In the genomic region with DNA sequence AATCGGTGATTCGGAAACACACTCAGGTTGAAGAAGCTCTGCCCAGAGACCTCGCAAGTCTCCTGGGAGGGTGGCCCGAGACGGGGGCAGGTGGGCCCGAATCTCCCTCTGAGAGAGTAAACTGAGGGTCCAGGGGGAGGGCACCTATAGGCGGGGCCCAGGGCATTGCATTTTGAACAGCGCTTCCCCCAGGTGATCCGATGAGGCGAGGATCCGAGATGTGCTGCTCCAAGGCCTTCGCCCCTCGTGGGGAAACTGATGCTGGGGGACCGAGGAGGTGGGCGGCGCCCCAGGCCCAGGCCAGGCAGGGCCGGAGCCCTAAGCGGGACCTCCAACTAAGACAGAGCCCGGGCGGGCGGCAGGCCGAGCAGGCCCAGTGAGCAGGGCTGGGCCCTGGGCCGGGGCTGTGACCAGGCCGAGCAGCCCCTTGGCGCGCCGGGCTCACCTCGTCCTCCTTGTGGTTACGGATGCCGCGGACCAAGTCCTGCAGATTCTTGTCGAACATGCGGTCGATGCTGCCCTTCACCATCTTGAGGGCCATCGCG, we compare ENCODE assay signal across 6 cellular contexts. TPM values are rescaled to one million over a fixed set of nuclear protein-coding genes. Genes with fewer than 3 reads are reported as not detected.
DNase-seq lines count a peak whose midpoint lies in the region; ATAC-seq and TF ChIP-seq lines count a peak whose summit lies in the region.

No MANE protein-coding gene starts in this region.

- peak overlapping the region; percentile 98 for H3K9ac ChIP-seq in BLaER1

- H3K27me3 ChIP-seq in BLaER1: no peaks in the 10 kb centered on the region

- H3K27ac Mint-ChIP-seq in activated T-helper 17 cell treated with anti-CD3 and anti-CD28 coated beads, Interleukin-2, amount 50 U/mL, for 72 hours: peak overlapping the region; percentile 93

- DNase-seq in lower leg skin (ENCODE audit: low spot score in 2 of 2) (no peak), islet precursor cell (no peak), NOMO-1 treated with dmso at 0.1 percent for 144 hours (lab: John Stamatoyannopoulos, UW; ENCODE audit: unreplicated experiment) (no peak)

- H3K4me3 ChIP-seq in BLaER1 (peak overlapping the region; percentile 99), lower leg skin (ENCODE audit: low read depth, poor library complexity, severe bottlenecking) (peak overlapping the region; percentile 93)

- peak overlapping the region; percentile 94 for H3K4me3 Mint-ChIP-seq in activated T-helper 17 cell treated with anti-CD3 and anti-CD28 coated beads, Interleukin-2, amount 50 U/mL, for 72 hours

- H3K36me3 ChIP-seq in BLaER1: peaks cover 19% of the 10 kb centered on the region

- intact Hi-C loops in lower leg skin (cut with DNase I; ENCODE audit: low total_unique reads): loop anchor here (10.0 kb wide), 1 partner anchor 124 kb away; no protein-coding TSS in a partner anchor

- H3K27ac ChIP-seq in BLaER1: peak overlapping the region; percentile 98

- peak overlapping the region; percentile 100 for H3K4me2 ChIP-seq in BLaER1

- H3K4me1 Mint-ChIP-seq in activated T-helper 17 cell treated with anti-CD3 and anti-CD28 coated beads, Interleukin-2, amount 50 U/mL, for 72 hours: peaks cover 14% of the 10 kb centered on the region

- WGBS in lower leg skin, 2 donors: 0 to 1% methylated on average over 25 to 29 of the region's 36 CpGs

- TF ChIP-seq CTCF in lower leg skin (IDR thresholded peaks at IDR 0.05): no peak

- peaks cover 60% of the 10 kb centered on the region for H3K4me1 ChIP-seq in BLaER1

- no peak for TF ChIP-seq POLR2A in lower leg skin (IDR thresholded peaks at IDR 0.05)

- ATAC-seq in HG02642 (IDR thresholded peaks at IDR 0.05; ENCODE audit: poor library complexity, unreplicated experiment): peak; percentile 14
- ATAC-seq in activated T-helper 17 cell treated with anti-CD3 and anti-CD28 coated beads, Interleukin-2, amount 50 U/mL, for 72 hours (replicated peaks): no peak

- peaks cover 49% of the 10 kb centered on the region for H3K36me3 Mint-ChIP-seq in activated T-helper 17 cell treated with anti-CD3 and anti-CD28 coated beads, Interleukin-2, amount 50 U/mL, for 72 hours (ENCODE audit: low read depth)

- H3K27me3 Mint-ChIP-seq in activated T-helper 17 cell treated with anti-CD3 and anti-CD28 coated beads, Interleukin-2, amount 50 U/mL, for 72 hours: no peaks in the 10 kb centered on the region

- no peaks in the 10 kb centered on the region for H3K9me3 ChIP-seq in BLaER1

- H3K9me3 Mint-ChIP-seq in activated T-helper 17 cell treated with anti-CD3 and anti-CD28 coated beads, Interleukin-2, amount 50 U/mL, for 72 hours: no peaks in the 10 kb centered on the region

- peaks cover 54% of the 10 kb centered on the region for H4K20me1 ChIP-seq in BLaER1

RNA-seq across cellular contexts. Expression of gene AP3D1, which starts 0.5 kb away (rescaled TPM):
- total RNA-seq in activated T-helper 17 cell treated with anti-CD3 and anti-CD28 coated beads, Interleukin-2, amount 50 U/mL, for 72 hours: 100 to 1,000 TPM in 1 of 2 donors, 10 to 100 TPM in 1; 83.6 to 108 TPM
- total RNA-seq in lower leg skin: 10 to 100 TPM; 46.5 to 84.7 (median 71.8) TPM

RNA-seq across cellular contexts. Expression of gene DOT1L, which starts 12.9 kb away (rescaled TPM):
- total RNA-seq in activated T-helper 17 cell treated with anti-CD3 and anti-CD28 coated beads, Interleukin-2, amount 50 U/mL, for 72 hours: 100 to 1,000 TPM in 1 of 2 donors, 10 to 100 TPM in 1; 76.6 to 114 TPM
- 10 to 100 TPM; 17.5 to 31.3 (median 20.7) TPM for total RNA-seq in lower leg skin

RNA-seq across cellular contexts. Expression of gene IZUMO4, which starts 54.2 kb away (rescaled TPM):
- 100 to 1,000 TPM in 1 of 2 donors, 10 to 100 TPM in 1; 13.9 to 143 TPM for total RNA-seq in activated T-helper 17 cell treated with anti-CD3 and anti-CD28 coated beads, Interleukin-2, amount 50 U/mL, for 72 hours
- 1 to 10 TPM in 3 of 4 donors, under 1 TPM in 1; 0.25 to 8.8 (median 4.3) TPM for total RNA-seq in lower leg skin

RNA-seq across cellular contexts. Expression of gene MOB3A, which starts 54.7 kb away (rescaled TPM):
- 100 to 1,000 TPM; 271 to 387 TPM for total RNA-seq in activated T-helper 17 cell treated with anti-CD3 and anti-CD28 coated beads, Interleukin-2, amount 50 U/mL, for 72 hours
- total RNA-seq in lower leg skin: 10 to 100 TPM; 26.4 to 46.0 (median 34.5) TPM
